8 cellular contexts compared by ENCODE assay signal in genomic region chr12:14239350-14239934, GRCh38.
A peak's percentile ranks its signal among the peaks of the same experiment; 100 is the strongest.
DNase-seq lines count a peak whose midpoint lies in the region; ATAC-seq and TF ChIP-seq lines count a peak whose summit lies in the region.

No MANE protein-coding gene starts in this region.

- H3K4me3 ChIP-seq in HCT116 (replicated peaks in 1 of 2; ENCODE audit: low read depth in 1 of 2, low read length in 2 of 2) (no peak overlapping the region), right atrium auricular region (peak overlapping the region in 1 of 2 donors; percentile 26), skeletal muscle tissue (ENCODE audit: low read length in 3 of 3) (peak overlapping the region; percentile 10 to 68 (median 50))

- TF ChIP-seq POLR2A in HCT116 (IDR thresholded peaks at IDR 0.05; ENCODE audit: borderline replicate concordance, extremely low read depth, insufficient read depth, insufficient read length), result no peak

- H3K27ac Mint-ChIP-seq in activated T-cell treated with anti-CD3 and anti-CD28 coated beads, Interleukin-2, amount 50 U/mL, for 24 hours, result peak overlapping the region; percentile 65

- TF ChIP-seq CTCF in HCT116 (IDR thresholded peaks at IDR 0.05 in 2 of 3, conservative IDR thresholded peaks at IDR 0.05 in 1 of 3; ENCODE audit: borderline replicate concordance in 1 of 3, insufficient read depth in 1 of 3, low read depth in 2 of 3, low read length in 2 of 3) (no peak), right atrium auricular region (IDR thresholded peaks at IDR 0.05) (peak in 1 of 2 donors; percentile 35)

- H2AFZ ChIP-seq in HCT116 (ENCODE audit: low read depth, low read length, poor library complexity, severe bottlenecking), result no peak overlapping the region

- H3K4me1 ChIP-seq in HCT116 (ENCODE audit: control insufficient read depth in 1 of 2, insufficient read depth in 2 of 2, low read length in 2 of 2), result no peaks in the 10 kb centered on the region; a peak in 1 of 4 replicates
- peaks cover 0 to 13% of the 10 kb centered on the region in 2 donors for H3K4me1 ChIP-seq in right atrium auricular region
- H3K4me1 ChIP-seq in skeletal muscle tissue (ENCODE audit: control insufficient read depth in 3 of 3, insufficient read depth in 3 of 3, low read length in 3 of 3), result peaks cover 5 to 6% (median 5%) of the 10 kb centered on the region in 3 donors

- no peaks in the 10 kb centered on the region for H4K20me1 ChIP-seq in HCT116 (ENCODE audit: insufficient read depth)

- no peaks in the 10 kb centered on the region for H3K27me3 ChIP-seq in HCT116 (ENCODE audit: insufficient read depth, low read length)
- H3K27me3 ChIP-seq in right atrium auricular region, result no peaks in the 10 kb centered on the region
- H3K27me3 ChIP-seq in skeletal muscle tissue (ENCODE audit: control insufficient read depth in 3 of 3, insufficient read depth in 3 of 3, low read length in 3 of 3), result no peaks in the 10 kb centered on the region

- POLR2A ChIA-PET in HCT116 (lab: Charles Lee), result no interaction called here

- no peak for TF ChIP-seq RAD21 in HCT116 (IDR thresholded peaks at IDR 0.05; ENCODE audit: low read depth)

- no peaks in the 10 kb centered on the region for H3K79me2 ChIP-seq in HCT116 (ENCODE audit: insufficient read depth, low read length)

- no peak overlapping the region for H3K4me2 ChIP-seq in HCT116 (ENCODE audit: low read length)

- peaks cover 10% of the 10 kb centered on the region for H3K9me3 Mint-ChIP-seq in activated T-cell treated with anti-CD3 and anti-CD28 coated beads, Interleukin-2, amount 50 U/mL, for 24 hours

- ATAC-seq in HCT116, result peak; percentile 67; the same call in 1 of the 2 replicates

- DNase-seq in NCI-H2227 (lab: John Stamatoyannopoulos, UW; ENCODE audit: unreplicated experiment) (peak; percentile 27), NCI-H2227 treated with DMSO at 0.1 percent for 48 hours (lab: John Stamatoyannopoulos, UW) (no peak), HCT116 (ENCODE audit: low read depth, low spot score) (no peak), M059J (ENCODE audit: low read depth) (peak; percentile 94), right atrium auricular region (ENCODE audit: low spot score) (peak; percentile 65), NCI-H510A treated with DMSO at 0.1 percent for 48 hours (lab: John Stamatoyannopoulos, UW) (no peak)
- peak; percentile 48 for DNase-seq in activated T-cell treated with anti-CD3 and anti-CD28 coated beads, Interleukin-2, amount 50 U/mL, for 24 hours

- RAD21 ChIA-PET in HCT116 (lab: Charles Lee; ENCODE audit: low non-redundant PET in 1 of 2, low total read pairs in 2 of 2, uncharacterized antibody in 2 of 2, unreplicated experiment in 2 of 2), result interaction anchor here in 1 of 2 experiments (1.6 kb wide), 1 partner anchor 215 kb away, joined by 6 read pairs; no protein-coding TSS in a partner anchor

- H3K36me3 ChIP-seq in HCT116 (ENCODE audit: control insufficient read depth in 1 of 2, insufficient read depth in 2 of 2, low read length in 2 of 2), result no peaks in the 10 kb centered on the region
- no peaks in the 10 kb centered on the region for H3K36me3 ChIP-seq in right atrium auricular region
- no peaks in the 10 kb centered on the region for H3K36me3 ChIP-seq in skeletal muscle tissue (ENCODE audit: control insufficient read depth in 3 of 3, insufficient read depth in 3 of 3, low read length in 3 of 3)

- CTCF ChIA-PET in HCT116 (lab: Charles Lee), result interaction anchor here (0.7 to 3.0 kb wide), 3 partner anchors 53 to 274 kb away, joined by 3 to 51 read pairs (median 12); no protein-coding TSS in a partner anchor

- no peak overlapping the region for H3K9ac ChIP-seq in HCT116 (ENCODE audit: low read length)
- peak overlapping the region in 1 of 3 donors; percentile 66 for H3K9ac ChIP-seq in skeletal muscle tissue (ENCODE audit: low read depth in 1 of 3, low read length in 3 of 3)

- H3K4me3 Mint-ChIP-seq in activated T-cell treated with anti-CD3 and anti-CD28 coated beads, Interleukin-2, amount 50 U/mL, for 24 hours, result peak overlapping the region; percentile 68

- H3K27ac ChIP-seq in HCT116 (ENCODE audit: low read depth, low read length), result no peak overlapping the region
- peak overlapping the region; percentile 11 to 50 for H3K27ac ChIP-seq in right atrium auricular region
- no peak overlapping the region for H3K27ac ChIP-seq in skeletal muscle tissue (ENCODE audit: low read depth, low read length)

- no peaks in the 10 kb centered on the region for H3K27me3 Mint-ChIP-seq in activated T-cell treated with anti-CD3 and anti-CD28 coated beads, Interleukin-2, amount 50 U/mL, for 24 hours

- intact Hi-C loops in HCT116 (cut with micrococcal nuclease), result loop anchor here (2.0 to 5.0 kb wide), 3 partner anchors 273 to 755 kb away; no protein-coding TSS in a partner anchor

- H3K9me3 ChIP-seq in HCT116 (ENCODE audit: control insufficient read depth in 1 of 2, insufficient read depth in 1 of 2, low read depth in 1 of 2, low read length in 2 of 2), result 0 out of 4 replicates have a peak, but pooled peaks cover 0 to 3% of the 10 kb centered on the region in 2 experiments
- peaks cover 3 to 21% of the 10 kb centered on the region in 2 donors for H3K9me3 ChIP-seq in right atrium auricular region
- H3K9me3 ChIP-seq in skeletal muscle tissue (ENCODE audit: control insufficient read depth in 3 of 3, low read length in 3 of 3), result peaks cover 0 to 5% (median 0%) of the 10 kb centered on the region in 3 donors

- H3K9me2 ChIP-seq in HCT116 (ENCODE audit: insufficient read depth), result no peaks in the 10 kb centered on the region

- no TSS peak for BruUV-seq in HCT116 (replicated peaks; lab: Mats Ljungman, UMichigan)

- peaks cover 14% of the 10 kb centered on the region for H3K36me3 Mint-ChIP-seq in activated T-cell treated with anti-CD3 and anti-CD28 coated beads, Interleukin-2, amount 50 U/mL, for 24 hours (ENCODE audit: low read depth)

- peaks cover 22% of the 10 kb centered on the region for H3K4me1 Mint-ChIP-seq in activated T-cell treated with anti-CD3 and anti-CD28 coated beads, Interleukin-2, amount 50 U/mL, for 24 hours (ENCODE audit: low read depth)

TF ChIP-seq in HCT116, 20 proteins besides CTCF, POLR2A, EP300 and RAD21:
- TF ChIP-seq CBX3 (IDR thresholded peaks at IDR 0.05; ENCODE audit: low read depth), result no peak
- peak; percentile 43; the same call in 1 of the 2 replicates for TF ChIP-seq CEBPB (IDR thresholded peaks at IDR 0.05; ENCODE audit: low read depth)
- TF ChIP-seq YY1 (IDR thresholded peaks at IDR 0.05; ENCODE audit: extremely low read depth, insufficient replicate concordance, low read depth, low read length), result no peak
- TF ChIP-seq JUND (IDR thresholded peaks at IDR 0.05), result no peak
- TF ChIP-seq TCF7L2 (IDR thresholded peaks at IDR 0.05; ENCODE audit: borderline replicate concordance, extremely low read depth, insufficient read depth, insufficient read length), result peak; percentile 12

Comparison
In these comparisons a context has a peak if more than half of its experiments do, and no peak if none do; other contexts are left out.
1. DNase-seq: peak in NCI-H2227 (single experiment), M059J (single experiment), activated T-cell treated with anti-CD3 and anti-CD28 coated beads, Interleukin-2, amount 50 U/mL, for 24 hours (single experiment) and right atrium auricular region (single experiment); none in NCI-H2227 treated with DMSO at 0.1 percent for 48 hours (single experiment), HCT116 (single experiment) and NCI-H510A treated with DMSO at 0.1 percent for 48 hours (single experiment).
2. H3K27ac ChIP-seq: peak in right atrium auricular region (2 of 2); none in HCT116 (single experiment) and skeletal muscle tissue (single experiment).
3. H3K4me3 ChIP-seq: peak in skeletal muscle tissue (3 of 3); none in HCT116 (0 of 2).